8 cellular contexts compared by ENCODE assay signal in genomic region chr2:32135409-32135808, GRCh38. TPM values are rescaled to one million over a fixed set of nuclear protein-coding genes. Genes with fewer than 3 reads are reported as not detected.
A peak's percentile ranks its signal among the peaks of the same experiment; 100 is the strongest.
DNase-seq lines count a peak whose midpoint lies in the region; ATAC-seq and TF ChIP-seq lines count a peak whose summit lies in the region.

No MANE protein-coding gene starts in this region.

- H3K4me3 Mint-ChIP-seq in Calu3 (ENCODE audit: low read depth, unreplicated experiment): no peak overlapping the region
- no peak overlapping the region for H3K4me3 Mint-ChIP-seq in activated T-helper 1 cell treated with anti-CD3 and anti-CD28 coated beads, Interleukin-12 subunit alpha, Interleukin-12 subunit beta, Interleukin-2, Interleukin-4 antibody, amounts not matched to agents 30 ng/mL and 10 ng/mL and 1 ng/mL, durations not matched to agents 14 hours and 24 hours and 36 hours

- H3K9me3 Mint-ChIP-seq in Calu3 (ENCODE audit: low read depth, unreplicated experiment): no peaks in the 10 kb centered on the region
- no peaks in the 10 kb centered on the region for H3K9me3 Mint-ChIP-seq in activated T-helper 1 cell treated with anti-CD3 and anti-CD28 coated beads, Interleukin-12 subunit alpha, Interleukin-12 subunit beta, Interleukin-2, Interleukin-4 antibody, amounts not matched to agents 30 ng/mL and 10 ng/mL and 1 ng/mL, durations not matched to agents 14 hours and 24 hours and 36 hours

- BruUV-seq in Calu3 (replicated peaks; lab: Mats Ljungman, UMichigan): no TSS peak

- TF ChIP-seq POLR2A in uterus (IDR thresholded peaks at IDR 0.05): no peak

- H3K27me3 Mint-ChIP-seq in Calu3 (ENCODE audit: unreplicated experiment): no peaks in the 10 kb centered on the region
- no peaks in the 10 kb centered on the region for H3K27me3 Mint-ChIP-seq in activated T-helper 1 cell treated with anti-CD3 and anti-CD28 coated beads, Interleukin-12 subunit alpha, Interleukin-12 subunit beta, Interleukin-2, Interleukin-4 antibody, amounts not matched to agents 30 ng/mL and 10 ng/mL and 1 ng/mL, durations not matched to agents 14 hours and 24 hours and 36 hours (ENCODE audit: insufficient read depth)

- H3K9me3 ChIP-seq in uterus: no peaks in the 10 kb centered on the region

- CTCF ChIA-PET in Calu3 (lab: Charles Lee): no interaction called here

- no peaks in the 10 kb centered on the region for H3K27me3 ChIP-seq in uterus

- intact Hi-C loops in Calu3 (cut with micrococcal nuclease; ENCODE audit: unreplicated experiment): loop anchor here (2.0 kb wide), 1 partner anchor 73 kb away; the partner anchor contains the start of gene SPAST
- intact Hi-C loops in activated T-helper 1 cell treated with anti-CD3 and anti-CD28 coated beads, Interleukin-12 subunit alpha, Interleukin-12 subunit beta, Interleukin-2, Interleukin-4 antibody, amounts not matched to agents 30 ng/mL and 10 ng/mL and 1 ng/mL, durations not matched to agents 14 hours and 24 hours and 36 hours (cut with micrococcal nuclease): loop anchor here (1.0 to 10.0 kb wide), 2 partner anchors 71 to 121 kb away; partner anchors contain the start of gene MEMO1
- intact Hi-C loops in uterus (cut with DNase I; ENCODE audit: low total_unique reads): no loop called here

- H3K4me1 ChIP-seq in uterus: no peaks in the 10 kb centered on the region

- no peak overlapping the region for H3K27ac ChIP-seq in uterus

- H3K36me3 Mint-ChIP-seq in Calu3 (ENCODE audit: insufficient read depth, unreplicated experiment): peaks cover 15% of the 10 kb centered on the region
- H3K36me3 Mint-ChIP-seq in activated T-helper 1 cell treated with anti-CD3 and anti-CD28 coated beads, Interleukin-12 subunit alpha, Interleukin-12 subunit beta, Interleukin-2, Interleukin-4 antibody, amounts not matched to agents 30 ng/mL and 10 ng/mL and 1 ng/mL, durations not matched to agents 14 hours and 24 hours and 36 hours (ENCODE audit: low read depth): peaks cover 14% of the 10 kb centered on the region

- TF ChIP-seq CTCF in Calu3 (IDR thresholded peaks at IDR 0.05; ENCODE audit: unreplicated experiment) (peak; percentile 16), HFF-Myc (IDR thresholded peaks at IDR 0.05; ENCODE audit: low read depth, low read length, missing control alignments) (no peak), uterus (IDR thresholded peaks at IDR 0.05) (no peak)

- H3K4me3 ChIP-seq in HFF-Myc (replicated peaks; ENCODE audit: low read depth, low read length) (no peak overlapping the region), uterus (no peak overlapping the region)

- ATAC-seq in GM19467 (IDR thresholded peaks at IDR 0.05; ENCODE audit: unreplicated experiment): no peak

- peaks cover 20% of the 10 kb centered on the region for H3K4me1 Mint-ChIP-seq in Calu3 (ENCODE audit: low read depth, unreplicated experiment)
- H3K4me1 Mint-ChIP-seq in activated T-helper 1 cell treated with anti-CD3 and anti-CD28 coated beads, Interleukin-12 subunit alpha, Interleukin-12 subunit beta, Interleukin-2, Interleukin-4 antibody, amounts not matched to agents 30 ng/mL and 10 ng/mL and 1 ng/mL, durations not matched to agents 14 hours and 24 hours and 36 hours (ENCODE audit: low read depth): no peaks in the 10 kb centered on the region

- H3K36me3 ChIP-seq in uterus: no peaks in the 10 kb centered on the region

- DNase-seq in Calu3 (peak; percentile 63), HFF-Myc (ENCODE audit: extremely low read depth, low read depth) (peak; percentile 35), T1000 (lab: John Stamatoyannopoulos, UW) (peak; percentile 22), iPS DF 4.7 (ENCODE audit: extremely low read depth, low spot score) (peak; percentile 7), uterus (no peak), NCI-H82 (lab: John Stamatoyannopoulos, UW) (no peak)
- no peak for DNase-seq in activated T-helper 1 cell treated with anti-CD3 and anti-CD28 coated beads, Interleukin-12 subunit alpha, Interleukin-12 subunit beta, Interleukin-2, Interleukin-4 antibody, amounts not matched to agents 30 ng/mL and 10 ng/mL and 1 ng/mL, durations not matched to agents 14 hours and 24 hours and 36 hours (ENCODE audit: low spot score)

- peak overlapping the region; percentile 87 for H3K27ac Mint-ChIP-seq in Calu3 (ENCODE audit: unreplicated experiment)
- no peak overlapping the region for H3K27ac Mint-ChIP-seq in activated T-helper 1 cell treated with anti-CD3 and anti-CD28 coated beads, Interleukin-12 subunit alpha, Interleukin-12 subunit beta, Interleukin-2, Interleukin-4 antibody, amounts not matched to agents 30 ng/mL and 10 ng/mL and 1 ng/mL, durations not matched to agents 14 hours and 24 hours and 36 hours

RNA-seq across cellular contexts. Expression of gene SLC30A6, which starts 30.3 kb away (rescaled TPM):
- total RNA-seq in Calu3 (2022) (35.1 and 35.3 TPM in 2 replicates), uterus (100 to 1,000 TPM in 1 of 4 donors, 10 to 100 TPM in 2, 1 to 10 TPM in 1; 9.0 to 101 (median 34.4) TPM)
- 23.1 and 27.0 TPM in 2 replicates for total RNA-seq in activated T-helper 1 cell treated with anti-CD3 and anti-CD28 coated beads, Interleukin-12 subunit alpha, Interleukin-12 subunit beta, Interleukin-2, Interleukin-4 antibody, amounts not matched to agents 30 ng/mL and 10 ng/mL and 1 ng/mL, durations not matched to agents 14 hours and 24 hours and 36 hours

Comparison
In these comparisons a context has a peak if more than half of its experiments do, and no peak if none do; other contexts are left out.
1. DNase-seq: peak in Calu3 (single experiment), HFF-Myc (single experiment), T1000 (single experiment) and iPS DF 4.7 (single experiment); none in activated T-helper 1 cell treated with anti-CD3 and anti-CD28 coated beads, Interleukin-12 subunit alpha, Interleukin-12 subunit beta, Interleukin-2, Interleukin-4 antibody, amounts not matched to agents 30 ng/mL and 10 ng/mL and 1 ng/mL, durations not matched to agents 14 hours and 24 hours and 36 hours (single experiment), uterus (0 of 2) and NCI-H82 (single experiment).